ENCODE assay signal across 22 cellular contexts in genomic region chr1:33721416-33721815, GRCh38.
"Had no signal": no experiment of that assay in that cellular context is flagged by ENCODE, and none has a peak within 500 bp of the region (broad histone marks: within the 10 kb centered on the region; RNA-seq: fewer than 3 reads in every experiment).

No MANE protein-coding gene starts in this region.

- H3K27me3 ChIP-seq: gastrocnemius medialis, hepatocyte, neutrophil, sigmoid colon, stomach, thyroid gland, uterus had no signal

- ATAC-seq: gastrocnemius medialis; left lobe of liver; natural killer cell; right cardiac atrium; stimulated activated effector memory CD8-positive, alpha-beta T cell treated with anti-CD3 and anti-CD28 coated beads, Interleukin-12 subunit alpha, Interleukin-12 subunit beta, amount 100 ng/mL, for 72 hours had no signal

- DNase-seq: cortex of kidney; effector CD4-positive, alpha-beta T cell; foreskin fibroblast; gastrocnemius medialis; kidney; natural killer cell; right cardiac atrium; sigmoid colon; stimulated activated CD4-positive, alpha-beta T cell treated with anti-CD3 and anti-CD28 coated beads, Interleukin-2, amount 100 ng/mL, for 24 hours; stimulated activated CD4-positive, alpha-beta T cell treated with anti-CD3 and anti-CD28 coated beads, Interleukin-4, amount 100 ng/mL, for 24 hours; stimulated activated naive CD4-positive, alpha-beta T cell treated with Interleukin-2 at 50 U/mL for 16 hours; stomach; thyroid gland; trophoblast cell; uterus had no signal

- H3K9me3 ChIP-seq: gastrocnemius medialis, neutrophil, prostate gland, sigmoid colon, stomach, thyroid gland, uterus had no signal

- H3K4me1 ChIP-seq: gastrocnemius medialis, parathyroid adenoma, prostate gland, sigmoid colon, stomach, thyroid gland, uterus had no signal

- H3K36me3 ChIP-seq: gastrocnemius medialis, neutrophil, prostate gland, sigmoid colon, stomach, thyroid gland, uterus had no signal

- H3K4me3 ChIP-seq: gastrocnemius medialis, hepatocyte, lung, prostate gland, sigmoid colon, stomach, thyroid gland, uterus had no signal

- H3K27ac ChIP-seq: gastrocnemius medialis, hepatocyte, neutrophil, parathyroid adenoma, prostate gland, sigmoid colon, stomach, thyroid gland, uterus had no signal
